ENCODE assay signal across 29 cellular contexts in the genomic region with DNA sequence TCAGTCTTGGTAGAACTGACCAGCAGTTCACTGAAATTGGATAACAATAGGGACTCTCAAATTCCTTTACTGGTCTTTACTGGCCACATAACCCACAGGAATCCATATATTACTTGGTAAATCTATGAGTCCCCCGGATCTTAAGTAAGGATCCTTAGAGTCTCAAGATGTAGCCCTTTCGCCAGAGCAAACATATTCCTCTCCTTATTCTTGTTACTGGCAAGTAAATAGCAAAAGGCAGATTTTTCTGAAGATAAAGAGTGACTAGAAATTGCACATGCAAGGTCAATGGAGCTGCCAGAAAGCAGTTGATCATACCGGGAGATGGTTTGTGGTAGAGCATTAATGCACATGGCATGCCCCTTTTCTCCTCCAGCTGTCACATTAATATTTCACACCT.
A peak's percentile ranks its signal among the peaks of the same experiment; 100 is the strongest.
DNase-seq lines count a peak whose midpoint lies in the region; ATAC-seq, FAIRE-seq and TF ChIP-seq lines count a peak whose summit lies in the region.
"Had no signal": no experiment of that assay in that cellular context is flagged by ENCODE, and none has a peak within 500 bp of the region (broad histone marks: within the 10 kb centered on the region; RNA-seq: fewer than 3 reads in every experiment).

No MANE protein-coding gene starts in this region.

- POLR2A ChIA-PET in PC-3 (lab: Charles Lee; ENCODE audit: unreplicated experiment) (no interaction called here), RWPE1 (lab: Yijun Ruan, JAX; ENCODE audit: low non-redundant PET) (no interaction called here)

- H3K9ac ChIP-seq in PC-3 (ENCODE audit: low read length): no peak overlapping the region
- H3K9ac ChIP-seq: KMS-11 had no signal

- H4K20me1 ChIP-seq in PC-3 (ENCODE audit: low read length) (no peaks in the 10 kb centered on the region), osteoblast (ENCODE audit: insufficient read depth, low read length) (no peaks in the 10 kb centered on the region)

- H3K36me3 ChIP-seq in PC-3 (ENCODE audit: low read depth, low read length): no peaks in the 10 kb centered on the region
- H3K36me3 ChIP-seq in brain microvascular endothelial cell (replicated peaks): no peaks in the 10 kb centered on the region
- H3K36me3 ChIP-seq in osteoblast (ENCODE audit: insufficient read depth, low read length): no peaks in the 10 kb centered on the region
- no peaks in the 10 kb centered on the region for H3K36me3 ChIP-seq in left lung
- H3K36me3 ChIP-seq in BE2C: no peaks in the 10 kb centered on the region
- H3K36me3 ChIP-seq in small intestine (ENCODE audit: control insufficient read depth in 2 of 2, insufficient read depth in 2 of 2, low read length in 2 of 2): no peaks in the 10 kb centered on the region
- H3K36me3 ChIP-seq: gastroesophageal sphincter had no signal

- H2AFZ ChIP-seq in PC-3 (ENCODE audit: low read length) (no peak overlapping the region), osteoblast (ENCODE audit: low read length) (no peak overlapping the region)
- H2AFZ ChIP-seq: hepatocyte had no signal

- 63 to 76% (median 70%) methylated on average over 3 of the region's 3 CpGs for WGBS in small intestine, 3 donors

- H3K4me3 ChIP-seq in PC-3 (ENCODE audit: low read length): no peak overlapping the region
- no peak overlapping the region for H3K4me3 ChIP-seq in brain microvascular endothelial cell (ENCODE audit: low read depth, low read length)
- no peak overlapping the region for H3K4me3 ChIP-seq in osteoblast (ENCODE audit: insufficient read depth, low read length)
- H3K4me3 ChIP-seq in left lung: no peak overlapping the region
- no peak overlapping the region for H3K4me3 ChIP-seq in BE2C (ENCODE audit: low read depth, low read length)
- H3K4me3 ChIP-seq in small intestine (ENCODE audit: low read depth in 1 of 2, low read length in 2 of 2): no peak overlapping the region
- H3K4me3 ChIP-seq: gastroesophageal sphincter, hepatocyte, lung had no signal

- no peak for FAIRE-seq in small intestine (lab: Jason Lieb, UNC)
- FAIRE-seq: H1 had no signal

- no TSS peak for BruUV-seq in PC-3 (replicated peaks; lab: Mats Ljungman, UMichigan)

- H3K9me2 ChIP-seq in PC-3 (replicated peaks; ENCODE audit: low read length): no peaks in the 10 kb centered on the region

- CTCF ChIA-PET in PC-3 (lab: Charles Lee) (interaction anchor here (0.6 kb wide), 1 partner anchor 713 kb away, joined by 16 read pairs; no protein-coding TSS in a partner anchor), RWPE1 (lab: Yijun Ruan, JAX) (interaction anchor here (0.5 kb wide), 1 partner anchor 24 kb away, joined by 3 read pairs; no protein-coding TSS in a partner anchor)

- DNase-seq in EL (peak; percentile 44), PC-3 (peak; percentile 23), brain microvascular endothelial cell (peak; percentile 37), osteoblast (ENCODE audit: insufficient read length, low spot score, missing footprints) (no peak), left lung (no peak), BE2C (no peak), RWPE1 (ENCODE audit: low spot score) (no peak), small intestine (no peak)
- DNase-seq: activated CD4-positive, alpha-beta T cell treated with anti-CD3 and anti-CD28 coated beads for 48 hours; activated T-cell treated with anti-CD3 and anti-CD28 coated beads for 4 hours; Calu3; central memory CD4-positive, alpha-beta T cell; dermis blood vessel endothelial cell; DMS79; endodermal cell; NCI-H2029; NCI-H2227 treated with DMSO at 0.1 percent for 48 hours; SIG-M5; stimulated activated naive B cell treated with anti-CD40 and anti-IgM and Interleukin-4, amounts not matched to agents 10 μg/mL and 1 μg/mL and 100 μg/mL, for 72 hours; substantia nigra; T-cell had no signal

- intact Hi-C loops in PC-3 (cut with micrococcal nuclease) (loop anchor here (10.0 kb wide), 1 partner anchor 276 kb away; no protein-coding TSS in a partner anchor), left lung (cut with DNase I) (no loop called here)

- in situ Hi-C loops in brain microvascular endothelial cell (cut with HindIII; ENCODE audit: low pct_ligation_motif_present, low sequenced_read_pairs): no loop called here

- H3K27ac ChIP-seq in PC-3 (ENCODE audit: low read length) (no peak overlapping the region), brain microvascular endothelial cell (no peak overlapping the region), osteoblast (ENCODE audit: low read depth, low read length) (peak overlapping the region; percentile 19), left lung (no peak overlapping the region), RWPE1 (no peak overlapping the region), small intestine (ENCODE audit: low read depth in 1 of 2, low read length in 1 of 2) (no peak overlapping the region)
- H3K27ac ChIP-seq: gastroesophageal sphincter, hepatocyte, KMS-11 had no signal

- H3K79me2 ChIP-seq in PC-3 (ENCODE audit: low read length) (no peaks in the 10 kb centered on the region), osteoblast (ENCODE audit: insufficient read depth, low read length) (no peaks in the 10 kb centered on the region)
- H3K79me2 ChIP-seq: hepatocyte had no signal

- no peaks in the 10 kb centered on the region for H3K4me1 ChIP-seq in PC-3 (ENCODE audit: insufficient read depth, low read length)
- H3K4me1 ChIP-seq in osteoblast (ENCODE audit: insufficient read depth, low read length): peaks cover 16% of the 10 kb centered on the region
- H3K4me1 ChIP-seq in left lung: no peaks in the 10 kb centered on the region
- no peaks in the 10 kb centered on the region; the same call in 1 of the 2 replicates for H3K4me1 ChIP-seq in BE2C
- no peaks in the 10 kb centered on the region for H3K4me1 ChIP-seq in small intestine (ENCODE audit: control insufficient read depth in 2 of 2, insufficient read depth in 1 of 2, low read depth in 1 of 2, low read length in 1 of 2)
- H3K4me1 ChIP-seq: gastroesophageal sphincter had no signal

- H3K27me3 ChIP-seq in PC-3 (ENCODE audit: low read length): no peaks in the 10 kb centered on the region
- H3K27me3 ChIP-seq in brain microvascular endothelial cell (replicated peaks): no peaks in the 10 kb centered on the region
- H3K27me3 ChIP-seq in osteoblast (ENCODE audit: insufficient read depth, low read length): no peaks in the 10 kb centered on the region
- H3K27me3 ChIP-seq in left lung: no peaks in the 10 kb centered on the region
- H3K27me3 ChIP-seq in BE2C: no peaks in the 10 kb centered on the region
- H3K27me3 ChIP-seq in small intestine (ENCODE audit: control insufficient read depth in 2 of 2, insufficient read depth in 2 of 2, low read length in 2 of 2): no peaks in the 10 kb centered on the region
- H3K27me3 ChIP-seq: gastroesophageal sphincter, hepatocyte had no signal

- H3K4me2 ChIP-seq in PC-3 (ENCODE audit: low read length) (no peak overlapping the region), osteoblast (ENCODE audit: insufficient read depth, low read length) (no peak overlapping the region)
- H3K4me2 ChIP-seq: hepatocyte, KMS-11 had no signal

- no peaks in the 10 kb centered on the region for H3F3A ChIP-seq in PC-3 (ENCODE audit: low read length, unreplicated experiment)

- no peak for TF ChIP-seq CTCF in PC-3 (conservative IDR thresholded peaks at IDR 0.05; ENCODE audit: low read depth, low read length)
- no peak for TF ChIP-seq CTCF in brain microvascular endothelial cell (IDR thresholded peaks at IDR 0.05; ENCODE audit: low read depth, low read length, missing control alignments)
- no peak for TF ChIP-seq CTCF in osteoblast (IDR thresholded peaks at IDR 0.05; ENCODE audit: extremely low read depth, low read depth, low read length)
- no peak for TF ChIP-seq CTCF in left lung (IDR thresholded peaks at IDR 0.05)
- no peak for TF ChIP-seq CTCF in BE2C (IDR thresholded peaks at IDR 0.05; ENCODE audit: low read depth, low read length)
- TF ChIP-seq CTCF in RWPE1 (conservative IDR thresholded peaks at IDR 0.05; ENCODE audit: low read depth): no peak

- no peaks in the 10 kb centered on the region for H3K9me3 ChIP-seq in PC-3 (ENCODE audit: low read length)
- H3K9me3 ChIP-seq in osteoblast (ENCODE audit: low read depth, low read length): no peaks in the 10 kb centered on the region
- H3K9me3 ChIP-seq in left lung: no peaks in the 10 kb centered on the region
- H3K9me3 ChIP-seq in BE2C: no peaks in the 10 kb centered on the region
- H3K9me3 ChIP-seq in small intestine (ENCODE audit: control insufficient read depth, low read depth): peaks cover 2% of the 10 kb centered on the region
- H3K9me3 ChIP-seq: gastroesophageal sphincter had no signal

- ATAC-seq in PC-3: no peak
- no peak for ATAC-seq in left lung
- ATAC-seq: esophagus mucosa; gastroesophageal sphincter; natural killer cell treated with Interleukin-12 subunit alpha and Interleukin-12 subunit beta and Interleukin-15 and Interleukin-18, amount 100 ng/mL, for 72 hours; Panc1; stimulated activated naive B cell treated with anti-CD40 and anti-IgM and Interleukin-4, amounts not matched to agents 10 μg/mL and 1 μg/mL and 100 μg/mL, for 72 hours; T-cell had no signal

Comparison
In these comparisons a context has a peak if more than half of its experiments do, and no peak if none do; other contexts are left out.
1. DNase-seq: peak in EL (single experiment), PC-3 (single experiment) and brain microvascular endothelial cell (single experiment); none in osteoblast (single experiment), left lung (0 of 2), BE2C (single experiment), RWPE1 (single experiment) and small intestine (single experiment).